Comparison of ENCODE assay signal across 8 cellular contexts in genomic region chr15:62389887-62390792, GRCh38. TPM values are rescaled to one million over a fixed set of nuclear protein-coding genes. Genes with fewer than 3 reads are reported as not detected.
DNase-seq lines count a peak whose midpoint lies in the region; ATAC-seq, FAIRE-seq and TF ChIP-seq lines count a peak whose summit lies in the region.

Gene TLN2 (plus strand): TSS chr15:62390550.

- peak; percentile 83 for ATAC-seq in HG02943 (IDR thresholded peaks at IDR 0.05; ENCODE audit: low read depth, unreplicated experiment)
- peak; percentile 87 for ATAC-seq in left lobe of liver

- DNase-seq in A172 (ENCODE audit: low spot score), result peak; percentile 28
- peak; percentile 74 for DNase-seq in GM18507 (ENCODE audit: extremely low spot score, insufficient read length, low read depth)
- DNase-seq in NCI-H2171 treated with DMSO at 0.1 percent for 48 hours (lab: John Stamatoyannopoulos, UW), result peak; percentile 71
- DNase-seq in activated CD4-positive, alpha-beta T cell treated with anti-CD3 and anti-CD28 coated beads for 4 hours, result peak; percentile 37 to 46
- DNase-seq in coronary artery (ENCODE audit: low spot score), result peak; percentile 76
- peak; percentile 80 for DNase-seq in left lobe of liver (ENCODE audit: low spot score)
- DNase-seq in stimulated activated CD4-positive, alpha-beta T cell treated with anti-CD3 and anti-CD28 coated beads, Interleukin-2, amount 100 ng/mL, for 4 hours (ENCODE audit: low read depth), result peak; percentile 44

- FAIRE-seq in GM18507 (lab: Jason Lieb, UNC), result no peak

- H3K27ac ChIP-seq in coronary artery, result peak within 1 kb of the TSS; percentile 76 to 90

- TF ChIP-seq CTCF in coronary artery (IDR thresholded peaks at IDR 0.05), result no peak

- H3K4me3 ChIP-seq in coronary artery, result peak within 1 kb of the TSS; percentile 95

RNA-seq across cellular contexts. Expression of gene TLN2, which starts in this region (rescaled TPM):
- total RNA-seq in A172 (2014; rRNA removed; shearing (Covaris generic)), result 22.3 and 23.3 TPM in 2 replicates
- 4.3 TPM for total RNA-seq in left lobe of liver

Comparison
In these comparisons a context has a peak if more than half of its experiments do, and no peak if none do; other contexts are left out.
1. Peak in every context shown above with its lines: DNase-seq, ATAC-seq, H3K4me3 ChIP-seq and H3K27ac ChIP-seq.
2. DNase-seq: peak in every context shown above with its lines; median percentile 80 in left lobe of liver; 76 in coronary artery; 74 in GM18507; 71 in NCI-H2171 treated with DMSO at 0.1 percent for 48 hours; 44 in stimulated activated CD4-positive, alpha-beta T cell treated with anti-CD3 and anti-CD28 coated beads, Interleukin-2, amount 100 ng/mL, for 4 hours; 42 in activated CD4-positive, alpha-beta T cell treated with anti-CD3 and anti-CD28 coated beads for 4 hours; 28 in A172.